In the genomic region with DNA sequence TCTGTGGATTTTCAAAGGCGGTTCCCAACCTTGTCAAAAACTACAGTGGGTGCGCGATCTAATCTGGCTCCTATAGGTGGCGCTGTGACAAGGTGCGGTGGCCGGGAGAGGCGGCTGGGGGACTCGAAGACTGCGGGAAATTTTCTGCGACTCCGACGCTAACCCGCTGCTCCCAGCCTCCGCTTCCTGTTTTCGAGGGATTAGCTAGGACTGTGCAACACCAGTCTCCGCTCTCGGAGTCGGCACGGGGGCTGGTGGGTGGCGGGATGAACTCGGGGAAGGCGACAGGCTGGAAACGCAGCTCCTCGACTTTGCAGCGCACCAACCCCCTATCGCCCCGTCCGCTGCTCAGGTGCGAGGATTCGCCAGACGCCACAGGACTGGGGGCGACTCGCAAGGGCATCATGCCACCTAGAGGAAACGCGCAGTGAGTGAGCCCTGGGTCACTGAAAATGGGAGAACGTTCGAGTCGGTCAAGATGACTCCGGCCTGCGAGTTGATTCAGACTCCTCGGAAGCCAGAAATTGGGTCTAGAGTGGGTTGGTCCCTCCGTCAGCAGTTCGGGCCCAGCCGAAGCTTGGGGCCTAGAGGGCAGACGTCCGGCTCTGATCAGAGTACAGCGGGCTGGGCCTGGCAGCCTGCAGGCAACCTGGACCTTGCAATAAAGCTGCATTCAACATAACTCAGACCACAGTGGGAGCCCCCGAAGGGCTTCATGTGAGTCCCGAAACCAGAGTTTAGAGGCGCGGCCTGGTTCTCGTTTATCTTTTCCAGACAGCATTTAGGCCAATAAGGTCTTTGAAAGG, we compare ENCODE assay signal across 10 cellular contexts. TPM values are rescaled to one million over a fixed set of nuclear protein-coding genes. Genes with fewer than 3 reads are reported as not detected.
DNase-seq lines count a peak whose midpoint lies in the region; ATAC-seq, FAIRE-seq and TF ChIP-seq lines count a peak whose summit lies in the region.
"Had no signal": no experiment of that assay in that cellular context is flagged by ENCODE, and none has a peak within 500 bp of the region (broad histone marks: within the 10 kb centered on the region; RNA-seq: fewer than 3 reads in every experiment).

No MANE protein-coding gene starts in this region.

- DNase-seq in ELF-1 (ENCODE audit: low read depth, low spot score) (peak; percentile 51), LNCaP clone FGC (ENCODE audit: low read depth) (no peak), mammary epithelial cell (no peak), ureter (ENCODE audit: low spot score) (no peak), GM19239 (ENCODE audit: insufficient read length, low spot score) (no peak), COLO829 (ENCODE audit: low spot score) (no peak)

- dilution Hi-C loops in mammary epithelial cell (cut with HindIII; ENCODE audit: low sequenced_read_pairs) = no loop called here

- H3K27me3 ChIP-seq in mammary epithelial cell (ENCODE audit: insufficient read depth, low read length) (peaks cover 76% of the 10 kb centered on the region), mucosa of rectum (ENCODE audit: control insufficient read depth in 2 of 2, insufficient read depth in 2 of 2, low read length in 2 of 2) (peaks cover 83 to 92% of the 10 kb centered on the region in 2 donors)

- ATAC-seq in GM19467 (IDR thresholded peaks at IDR 0.05; ENCODE audit: unreplicated experiment) = no peak

- intact Hi-C loops in mammary epithelial cell (cut with micrococcal nuclease) = no loop called here

- peak; percentile 13; the same call in 1 of the 2 replicates for TF ChIP-seq CTCF in LNCaP clone FGC (IDR thresholded peaks at IDR 0.05; ENCODE audit: control insufficient read depth, extremely low read depth, insufficient read depth)
- peak; percentile 34 to 35 for TF ChIP-seq CTCF in mammary epithelial cell (conservative IDR thresholded peaks at IDR 0.05 in 1 of 2, IDR thresholded peaks at IDR 0.05 in 1 of 2; ENCODE audit: extremely low read depth in 1 of 2, insufficient read depth in 1 of 2, low read depth in 1 of 2, low read length in 2 of 2)

- peak overlapping the region; percentile 26 for H3K4me2 ChIP-seq in mammary epithelial cell (ENCODE audit: insufficient read depth, low read depth, low read length)

- peak overlapping the region; percentile 1 for H2AFZ ChIP-seq in mammary epithelial cell (ENCODE audit: low read depth, low read length)

- no peaks in the 10 kb centered on the region for H4K20me1 ChIP-seq in mammary epithelial cell (ENCODE audit: insufficient read depth, low read length)

- no peaks in the 10 kb centered on the region for H3K36me3 ChIP-seq in mammary epithelial cell (ENCODE audit: insufficient read depth, low read length)
- no peaks in the 10 kb centered on the region for H3K36me3 ChIP-seq in mucosa of rectum (ENCODE audit: control insufficient read depth in 2 of 2, insufficient read depth in 2 of 2, low read length in 2 of 2)

- no peaks in the 10 kb centered on the region for H3K79me2 ChIP-seq in mammary epithelial cell (ENCODE audit: insufficient read depth, low read length)

- H3K27ac ChIP-seq in mammary epithelial cell (ENCODE audit: insufficient read depth, low read depth, low read length) = no peak overlapping the region
- no peak overlapping the region for H3K27ac ChIP-seq in mucosa of rectum (ENCODE audit: low read depth in 2 of 2, low read length in 2 of 2)
- H3K27ac ChIP-seq: SK-N-MC had no signal

- BruUV-seq in mammary epithelial cell (replicated peaks; lab: Mats Ljungman, UMichigan) = no TSS peak

- in situ Hi-C loops in mammary epithelial cell (cut with MboI; ENCODE audit: low sequenced_read_pairs in 2 of 2) = loop anchor here (10.0 to 25.0 kb wide), 3 partner anchors 279 to 469 kb away; no protein-coding TSS in a partner anchor

- no peak overlapping the region for H3K9ac ChIP-seq in mammary epithelial cell (ENCODE audit: insufficient read depth, low read length)
- H3K9ac ChIP-seq in mucosa of rectum (ENCODE audit: low read depth in 1 of 2, low read length in 2 of 2) = no peak overlapping the region

- H3K9me3 ChIP-seq in mammary epithelial cell (replicated peaks; ENCODE audit: insufficient read depth, low read length) (no peaks in the 10 kb centered on the region), mucosa of rectum (ENCODE audit: control insufficient read depth in 2 of 2, low read length in 2 of 2) (no peaks in the 10 kb centered on the region)

- H3K4me1 ChIP-seq in mammary epithelial cell (ENCODE audit: insufficient read depth, low read length) (peaks cover 11% of the 10 kb centered on the region), mucosa of rectum (ENCODE audit: control insufficient read depth in 2 of 2, insufficient read depth in 2 of 2, low read length in 2 of 2) (peaks cover 11 to 12% of the 10 kb centered on the region in 2 donors)

- FAIRE-seq in GM19239 (lab: Jason Lieb, UNC) = no peak

- 23% methylated on average over 21 of the region's 52 CpGs for WGBS in mammary epithelial cell (ENCODE audit: low coverage, missing lambda C conversion rate)

- H3K4me3 ChIP-seq in LNCaP clone FGC (ENCODE audit: low read depth, low read length) = no peak overlapping the region
- peak overlapping the region in 1 of 3 experiments; percentile 4 for H3K4me3 ChIP-seq in mammary epithelial cell (replicated peaks in 1 of 3; ENCODE audit: insufficient read depth in 1 of 3, low read depth in 2 of 3, low read length in 3 of 3)
- peak overlapping the region; percentile 9 to 10 for H3K4me3 ChIP-seq in mucosa of rectum (ENCODE audit: low read length in 2 of 2)
- H3K4me3 ChIP-seq: SK-N-MC had no signal

- CTCF ChIA-PET in mammary epithelial cell (lab: Charles Lee; ENCODE audit: low non-redundant PET) = no interaction called here

RNA-seq across cellular contexts. Expression of a gene that starts 5.5 kb away (rescaled TPM):
- 1 to 10 TPM; 3.7 to 5.4 TPM for total RNA-seq in mammary epithelial cell
- 1.00 TPM for polyA plus RNA-seq in mammary epithelial cell
- polyA minus RNA-seq in mammary epithelial cell = 0.16 TPM
- total RNA-seq in ureter = 2.1 TPM
- total RNA-seq: renal cortical epithelial cell had no signal
